In genomic region chr12:12891646-12892355, GRCh38 we compare ENCODE assay signal across 2 cellular contexts.
TF ChIP-seq lines count a peak whose summit lies in the region.

No MANE protein-coding gene starts in this region.

TF ChIP-seq in K562, 482 proteins besides CTCF, POLR2A, EP300 and RAD21:
- TF ChIP-seq SMAD1 (IDR thresholded peaks at IDR 0.05; ENCODE audit: low read depth, low read length, partially characterized antibody) = no peak
- TF ChIP-seq NFRKB (IDR thresholded peaks at IDR 0.05; ENCODE audit: low read depth) = no peak
- TF ChIP-seq RFX7 (CRISPR knock-in tag; IDR thresholded peaks at IDR 0.05) = no peak
- no peak for TF ChIP-seq NFATC3 (IDR thresholded peaks at IDR 0.05)
- TF ChIP-seq STAG1 (CRISPR knock-in tag; IDR thresholded peaks at IDR 0.05; ENCODE audit: borderline replicate concordance) = no peak

TF ChIP-seq in HepG2, 621 proteins besides CTCF, POLR2A, EP300 and RAD21:
- TF ChIP-seq ZNF264 (CRISPR knock-in tag; IDR thresholded peaks at IDR 0.05) = no peak
- no peak for TF ChIP-seq ZNF746 (CRISPR knock-in tag; IDR thresholded peaks at IDR 0.05)
- no peak for TF ChIP-seq ZBTB1 (CRISPR knock-in tag; IDR thresholded peaks at IDR 0.05; ENCODE audit: borderline replicate concordance)
- no peak for TF ChIP-seq KLF13 (CRISPR knock-in tag; IDR thresholded peaks at IDR 0.05)
- TF ChIP-seq ZNF775 (CRISPR knock-in tag; IDR thresholded peaks at IDR 0.05; ENCODE audit: borderline replicate concordance) = no peak
- TF ChIP-seq, protein P1, sequence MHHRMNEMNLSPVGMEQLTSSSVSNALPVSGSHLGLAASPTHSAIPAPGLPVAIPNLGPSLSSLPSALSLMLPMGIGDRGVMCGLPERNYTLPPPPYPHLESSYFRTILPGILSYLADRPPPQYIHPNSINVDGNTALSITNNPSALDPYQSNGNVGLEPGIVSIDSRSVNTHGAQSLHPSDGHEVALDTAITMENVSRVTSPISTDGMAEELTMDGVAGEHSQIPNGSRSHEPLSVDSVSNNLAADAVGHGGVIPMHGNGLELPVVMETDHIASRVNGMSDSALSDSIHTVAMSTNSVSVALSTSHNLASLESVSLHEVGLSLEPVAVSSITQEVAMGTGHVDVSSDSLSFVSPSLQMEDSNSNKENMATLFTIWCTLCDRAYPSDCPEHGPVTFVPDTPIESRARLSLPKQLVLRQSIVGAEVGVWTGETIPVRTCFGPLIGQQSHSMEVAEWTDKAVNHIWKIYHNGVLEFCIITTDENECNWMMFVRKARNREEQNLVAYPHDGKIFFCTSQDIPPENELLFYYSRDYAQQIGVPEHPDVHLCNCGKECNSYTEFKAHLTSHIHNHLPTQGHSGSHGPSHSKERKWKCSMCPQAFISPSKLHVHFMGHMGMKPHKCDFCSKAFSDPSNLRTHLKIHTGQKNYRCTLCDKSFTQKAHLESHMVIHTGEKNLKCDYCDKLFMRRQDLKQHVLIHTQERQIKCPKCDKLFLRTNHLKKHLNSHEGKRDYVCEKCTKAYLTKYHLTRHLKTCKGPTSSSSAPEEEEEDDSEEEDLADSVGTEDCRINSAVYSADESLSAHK (CRISPR knock-in tag; IDR thresholded peaks at IDR 0.05; ENCODE audit: borderline replicate concordance) = no peak
- no peak for TF ChIP-seq ZNF124 (CRISPR knock-in tag; IDR thresholded peaks at IDR 0.05)
- no peak for TF ChIP-seq HDAC2 (CRISPR knock-in tag; IDR thresholded peaks at IDR 0.05)
- TF ChIP-seq ZNF205 (CRISPR knock-in tag; IDR thresholded peaks at IDR 0.05) = no peak
- TF ChIP-seq MIXL1 (CRISPR knock-in tag; IDR thresholded peaks at IDR 0.05) = no peak
- no peak for TF ChIP-seq HNRNPL (IDR thresholded peaks at IDR 0.05; ENCODE audit: low read depth, low read length)
- TF ChIP-seq, protein P2, sequence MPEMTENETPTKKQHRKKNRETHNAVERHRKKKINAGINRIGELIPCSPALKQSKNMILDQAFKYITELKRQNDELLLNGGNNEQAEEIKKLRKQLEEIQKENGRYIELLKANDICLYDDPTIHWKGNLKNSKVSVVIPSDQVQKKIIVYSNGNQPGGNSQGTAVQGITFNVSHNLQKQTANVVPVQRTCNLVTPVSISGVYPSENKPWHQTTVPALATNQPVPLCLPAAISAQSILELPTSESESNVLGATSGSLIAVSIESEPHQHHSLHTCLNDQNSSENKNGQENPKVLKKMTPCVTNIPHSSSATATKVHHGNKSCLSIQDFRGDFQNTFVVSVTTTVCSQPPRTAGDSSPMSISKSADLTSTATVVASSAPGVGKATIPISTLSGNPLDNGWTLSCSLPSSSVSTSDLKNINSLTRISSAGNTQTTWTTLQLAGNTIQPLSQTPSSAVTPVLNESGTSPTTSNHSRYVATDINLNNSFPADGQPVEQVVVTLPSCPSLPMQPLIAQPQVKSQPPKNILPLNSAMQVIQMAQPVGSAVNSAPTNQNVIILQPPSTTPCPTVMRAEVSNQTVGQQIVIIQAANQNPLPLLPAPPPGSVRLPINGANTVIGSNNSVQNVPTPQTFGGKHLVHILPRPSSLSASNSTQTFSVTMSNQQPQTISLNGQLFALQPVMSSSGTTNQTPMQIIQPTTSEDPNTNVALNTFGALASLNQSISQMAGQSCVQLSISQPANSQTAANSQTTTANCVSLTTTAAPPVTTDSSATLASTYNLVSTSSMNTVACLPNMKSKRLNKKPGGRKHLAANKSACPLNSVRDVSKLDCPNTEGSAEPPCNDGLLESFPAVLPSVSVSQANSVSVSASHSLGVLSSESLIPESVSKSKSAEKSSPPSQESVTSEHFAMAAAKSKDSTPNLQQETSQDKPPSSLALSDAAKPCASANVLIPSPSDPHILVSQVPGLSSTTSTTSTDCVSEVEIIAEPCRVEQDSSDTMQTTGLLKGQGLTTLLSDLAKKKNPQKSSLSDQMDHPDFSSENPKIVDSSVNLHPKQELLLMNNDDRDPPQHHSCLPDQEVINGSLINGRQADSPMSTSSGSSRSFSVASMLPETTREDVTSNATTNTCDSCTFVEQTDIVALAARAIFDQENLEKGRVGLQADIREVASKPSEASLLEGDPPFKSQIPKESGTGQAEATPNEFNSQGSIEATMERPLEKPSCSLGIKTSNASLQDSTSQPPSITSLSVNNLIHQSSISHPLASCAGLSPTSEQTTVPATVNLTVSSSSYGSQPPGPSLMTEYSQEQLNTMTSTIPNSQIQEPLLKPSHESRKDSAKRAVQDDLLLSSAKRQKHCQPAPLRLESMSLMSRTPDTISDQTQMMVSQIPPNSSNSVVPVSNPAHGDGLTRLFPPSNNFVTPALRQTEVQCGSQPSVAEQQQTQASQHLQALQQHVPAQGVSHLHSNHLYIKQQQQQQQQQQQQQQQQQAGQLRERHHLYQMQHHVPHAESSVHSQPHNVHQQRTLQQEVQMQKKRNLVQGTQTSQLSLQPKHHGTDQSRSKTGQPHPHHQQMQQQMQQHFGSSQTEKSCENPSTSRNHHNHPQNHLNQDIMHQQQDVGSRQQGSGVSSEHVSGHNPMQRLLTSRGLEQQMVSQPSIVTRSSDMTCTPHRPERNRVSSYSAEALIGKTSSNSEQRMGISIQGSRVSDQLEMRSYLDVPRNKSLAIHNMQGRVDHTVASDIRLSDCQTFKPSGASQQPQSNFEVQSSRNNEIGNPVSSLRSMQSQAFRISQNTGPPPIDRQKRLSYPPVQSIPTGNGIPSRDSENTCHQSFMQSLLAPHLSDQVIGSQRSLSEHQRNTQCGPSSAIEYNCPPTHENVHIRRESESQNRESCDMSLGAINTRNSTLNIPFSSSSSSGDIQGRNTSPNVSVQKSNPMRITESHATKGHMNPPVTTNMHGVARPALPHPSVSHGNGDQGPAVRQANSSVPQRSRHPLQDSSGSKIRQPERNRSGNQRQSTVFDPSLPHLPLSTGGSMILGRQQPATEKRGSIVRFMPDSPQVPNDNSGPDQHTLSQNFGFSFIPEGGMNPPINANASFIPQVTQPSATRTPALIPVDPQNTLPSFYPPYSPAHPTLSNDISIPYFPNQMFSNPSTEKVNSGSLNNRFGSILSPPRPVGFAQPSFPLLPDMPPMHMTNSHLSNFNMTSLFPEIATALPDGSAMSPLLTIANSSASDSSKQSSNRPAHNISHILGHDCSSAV (CRISPR knock-in tag; IDR thresholded peaks at IDR 0.05; ENCODE audit: borderline replicate concordance) = no peak
- no peak for TF ChIP-seq NKX3-1 (CRISPR knock-in tag; IDR thresholded peaks at IDR 0.05)
- TF ChIP-seq, protein P3, sequence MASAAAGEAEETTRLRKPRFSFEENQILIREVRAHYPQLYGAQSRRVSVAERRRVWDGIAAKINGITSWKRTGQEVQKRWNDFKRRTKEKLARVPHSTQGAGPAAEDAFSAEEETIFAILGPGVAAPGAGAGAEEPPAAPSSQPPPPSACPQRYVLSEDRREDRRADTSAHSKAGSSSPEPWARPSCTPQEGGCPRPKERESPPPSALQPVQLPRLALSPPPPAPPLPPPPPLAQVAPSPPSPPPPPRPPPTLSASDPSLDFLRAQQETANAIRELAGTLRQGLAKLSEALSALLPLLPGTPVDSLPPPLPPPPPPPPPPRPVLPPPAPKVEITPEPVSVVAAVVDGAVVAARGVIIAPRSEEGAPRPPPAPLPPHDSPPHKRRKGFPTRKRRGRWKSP (CRISPR knock-in tag; IDR thresholded peaks at IDR 0.05) = no peak
- TF ChIP-seq, protein P4, sequence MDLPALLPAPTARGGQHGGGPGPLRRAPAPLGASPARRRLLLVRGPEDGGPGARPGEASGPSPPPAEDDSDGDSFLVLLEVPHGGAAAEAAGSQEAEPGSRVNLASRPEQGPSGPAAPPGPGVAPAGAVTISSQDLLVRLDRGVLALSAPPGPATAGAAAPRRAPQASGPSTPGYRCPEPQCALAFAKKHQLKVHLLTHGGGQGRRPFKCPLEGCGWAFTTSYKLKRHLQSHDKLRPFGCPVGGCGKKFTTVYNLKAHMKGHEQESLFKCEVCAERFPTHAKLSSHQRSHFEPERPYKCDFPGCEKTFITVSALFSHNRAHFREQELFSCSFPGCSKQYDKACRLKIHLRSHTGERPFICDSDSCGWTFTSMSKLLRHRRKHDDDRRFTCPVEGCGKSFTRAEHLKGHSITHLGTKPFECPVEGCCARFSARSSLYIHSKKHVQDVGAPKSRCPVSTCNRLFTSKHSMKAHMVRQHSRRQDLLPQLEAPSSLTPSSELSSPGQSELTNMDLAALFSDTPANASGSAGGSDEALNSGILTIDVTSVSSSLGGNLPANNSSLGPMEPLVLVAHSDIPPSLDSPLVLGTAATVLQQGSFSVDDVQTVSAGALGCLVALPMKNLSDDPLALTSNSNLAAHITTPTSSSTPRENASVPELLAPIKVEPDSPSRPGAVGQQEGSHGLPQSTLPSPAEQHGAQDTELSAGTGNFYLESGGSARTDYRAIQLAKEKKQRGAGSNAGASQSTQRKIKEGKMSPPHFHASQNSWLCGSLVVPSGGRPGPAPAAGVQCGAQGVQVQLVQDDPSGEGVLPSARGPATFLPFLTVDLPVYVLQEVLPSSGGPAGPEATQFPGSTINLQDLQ (CRISPR knock-in tag; IDR thresholded peaks at IDR 0.05) = no peak
- TF ChIP-seq ZBTB37 (CRISPR knock-in tag; IDR thresholded peaks at IDR 0.05) = no peak
- TF ChIP-seq MATR3 (CRISPR knock-in tag; IDR thresholded peaks at IDR 0.05) = no peak
- no peak for TF ChIP-seq ZNF20 (CRISPR knock-in tag; IDR thresholded peaks at IDR 0.05)
- no peak for TF ChIP-seq ELF1 (CRISPR knock-in tag; IDR thresholded peaks at IDR 0.05)
